1 cellular context compared by ENCODE assay signal in the genomic region with DNA sequence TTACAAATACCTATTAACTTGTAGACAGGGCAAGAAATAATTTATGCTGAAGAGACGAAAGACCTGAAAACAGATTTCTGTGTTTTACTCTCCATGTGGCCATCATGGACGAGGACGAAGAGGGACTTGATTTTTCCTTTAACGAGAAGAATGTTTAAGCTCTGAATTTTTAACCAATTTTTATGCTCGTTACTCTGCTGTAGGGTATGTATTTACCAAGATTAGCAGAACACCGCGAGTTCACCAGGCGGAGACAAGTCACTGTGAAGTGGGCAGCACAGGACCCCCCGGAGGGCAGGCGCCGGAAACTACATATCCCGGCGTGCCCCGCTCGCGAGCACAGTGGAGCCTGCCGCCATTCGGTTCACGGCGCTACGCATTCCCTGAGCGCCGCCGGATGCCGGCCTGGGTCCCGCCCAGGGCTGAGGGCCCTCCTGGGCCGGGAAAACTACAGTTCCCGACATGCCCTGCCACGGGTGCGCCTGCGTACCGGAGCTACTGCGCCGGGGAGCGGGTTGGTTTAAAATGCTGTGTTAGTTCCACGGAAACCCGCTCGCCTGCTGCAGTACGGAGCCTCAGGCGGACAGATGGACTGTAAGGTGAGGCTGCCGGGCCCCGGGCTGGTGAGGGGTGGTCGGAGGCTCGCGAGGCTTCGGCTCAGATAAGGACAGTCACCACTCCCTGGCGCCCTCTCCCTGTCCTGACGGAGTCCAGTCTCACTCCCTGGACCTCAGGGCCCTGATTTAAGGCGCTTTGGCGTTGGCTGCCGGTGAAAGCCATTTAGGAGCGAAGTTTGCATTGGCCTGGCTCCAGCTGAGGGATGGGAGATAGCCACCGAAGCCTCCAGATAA.
TF ChIP-seq lines count a peak whose summit lies in the region.

Gene CCDC150 (plus strand): TSS at position 536 of the 851 bp plus-strand sequence. CDS start 52 bp downstream, at position 588.

TF ChIP-seq in HepG2, 621 proteins besides CTCF, POLR2A, EP300 and RAD21 (continued from another document and continues in another):
- peak; percentile 47 for TF ChIP-seq ARID5B (CRISPR knock-in tag; IDR thresholded peaks at IDR 0.05)
- TF ChIP-seq TEAD2 (CRISPR knock-in tag; IDR thresholded peaks at IDR 0.05): no peak
- TF ChIP-seq ZNF225 (CRISPR knock-in tag; IDR thresholded peaks at IDR 0.05): peak; percentile 85
- TF ChIP-seq FOXA3 (CRISPR knock-in tag; IDR thresholded peaks at IDR 0.05): peak; percentile 58; the same call in 1 of the 2 replicates
- TF ChIP-seq ZNF644 (CRISPR knock-in tag; IDR thresholded peaks at IDR 0.05; ENCODE audit: low read depth): peak; percentile 52; the same call in 1 of the 2 replicates
- TF ChIP-seq FOXO4 (CRISPR knock-in tag; conservative IDR thresholded peaks at IDR 0.05): no peak
- no peak for TF ChIP-seq ZNF646 (CRISPR knock-in tag; IDR thresholded peaks at IDR 0.05)
- TF ChIP-seq ARNT2 (CRISPR knock-in tag; IDR thresholded peaks at IDR 0.05; ENCODE audit: low read depth): no peak
- peak; percentile 90 for TF ChIP-seq ZSCAN31 (CRISPR knock-in tag; IDR thresholded peaks at IDR 0.05; ENCODE audit: low read depth)
- no peak; the same call in 1 of the 2 replicates for TF ChIP-seq ZNF563 (CRISPR knock-in tag; IDR thresholded peaks at IDR 0.05)
- peak; percentile 70; the same call in 1 of the 2 replicates for TF ChIP-seq ZSCAN25 (CRISPR knock-in tag; IDR thresholded peaks at IDR 0.05)
- TF ChIP-seq NONO (IDR thresholded peaks at IDR 0.05): no peak
- peak; percentile 92 for TF ChIP-seq NONO (CRISPR knock-in tag; conservative IDR thresholded peaks at IDR 0.05)
- TF ChIP-seq ZFYVE20 (CRISPR knock-in tag; IDR thresholded peaks at IDR 0.05; ENCODE audit: borderline replicate concordance, low read depth): no peak
- peak; percentile 90 for TF ChIP-seq ZNF724P (CRISPR knock-in tag; IDR thresholded peaks at IDR 0.05; ENCODE audit: borderline replicate concordance)
- TF ChIP-seq HNRNPL (IDR thresholded peaks at IDR 0.05; ENCODE audit: low read depth, low read length): 0 out of 2 replicates have a peak, but pooled peaks have one; percentile 50
- no peak for TF ChIP-seq ZNF24 (IDR thresholded peaks at IDR 0.05)
- TF ChIP-seq CREM (IDR thresholded peaks at IDR 0.05): peak; percentile 98
- peak; percentile 67; the same call in 1 of the 2 replicates for TF ChIP-seq CREM (CRISPR knock-in tag; IDR thresholded peaks at IDR 0.05)
- TF ChIP-seq MTF2 (CRISPR knock-in tag; IDR thresholded peaks at IDR 0.05; ENCODE audit: borderline replicate concordance): no peak
- TF ChIP-seq, protein P1, sequence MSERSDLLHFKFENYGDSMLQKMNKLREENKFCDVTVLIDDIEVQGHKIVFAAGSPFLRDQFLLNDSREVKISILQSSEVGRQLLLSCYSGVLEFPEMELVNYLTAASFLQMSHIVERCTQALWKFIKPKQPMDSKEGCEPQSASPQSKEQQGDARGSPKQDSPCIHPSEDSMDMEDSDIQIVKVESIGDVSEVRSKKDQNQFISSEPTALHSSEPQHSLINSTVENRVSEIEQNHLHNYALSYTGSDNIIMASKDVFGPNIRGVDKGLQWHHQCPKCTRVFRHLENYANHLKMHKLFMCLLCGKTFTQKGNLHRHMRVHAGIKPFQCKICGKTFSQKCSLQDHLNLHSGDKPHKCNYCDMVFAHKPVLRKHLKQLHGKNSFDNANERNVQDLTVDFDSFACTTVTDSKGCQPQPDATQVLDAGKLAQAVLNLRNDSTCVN (CRISPR knock-in tag; IDR thresholded peaks at IDR 0.05; ENCODE audit: borderline replicate concordance): peak; percentile 71; the same call in 1 of the 2 replicates
- TF ChIP-seq, protein P2, sequence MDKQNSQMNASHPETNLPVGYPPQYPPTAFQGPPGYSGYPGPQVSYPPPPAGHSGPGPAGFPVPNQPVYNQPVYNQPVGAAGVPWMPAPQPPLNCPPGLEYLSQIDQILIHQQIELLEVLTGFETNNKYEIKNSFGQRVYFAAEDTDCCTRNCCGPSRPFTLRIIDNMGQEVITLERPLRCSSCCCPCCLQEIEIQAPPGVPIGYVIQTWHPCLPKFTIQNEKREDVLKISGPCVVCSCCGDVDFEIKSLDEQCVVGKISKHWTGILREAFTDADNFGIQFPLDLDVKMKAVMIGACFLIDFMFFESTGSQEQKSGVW (CRISPR knock-in tag; IDR thresholded peaks at IDR 0.05; ENCODE audit: borderline replicate concordance): no peak; the same call in 1 of the 2 replicates
- TF ChIP-seq, protein P3, sequence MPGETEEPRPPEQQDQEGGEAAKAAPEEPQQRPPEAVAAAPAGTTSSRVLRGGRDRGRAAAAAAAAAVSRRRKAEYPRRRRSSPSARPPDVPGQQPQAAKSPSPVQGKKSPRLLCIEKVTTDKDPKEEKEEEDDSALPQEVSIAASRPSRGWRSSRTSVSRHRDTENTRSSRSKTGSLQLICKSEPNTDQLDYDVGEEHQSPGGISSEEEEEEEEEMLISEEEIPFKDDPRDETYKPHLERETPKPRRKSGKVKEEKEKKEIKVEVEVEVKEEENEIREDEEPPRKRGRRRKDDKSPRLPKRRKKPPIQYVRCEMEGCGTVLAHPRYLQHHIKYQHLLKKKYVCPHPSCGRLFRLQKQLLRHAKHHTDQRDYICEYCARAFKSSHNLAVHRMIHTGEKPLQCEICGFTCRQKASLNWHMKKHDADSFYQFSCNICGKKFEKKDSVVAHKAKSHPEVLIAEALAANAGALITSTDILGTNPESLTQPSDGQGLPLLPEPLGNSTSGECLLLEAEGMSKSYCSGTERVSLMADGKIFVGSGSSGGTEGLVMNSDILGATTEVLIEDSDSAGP (CRISPR knock-in tag; IDR thresholded peaks at IDR 0.05; ENCODE audit: borderline replicate concordance): peak; percentile 94
- TF ChIP-seq ZNF124 (CRISPR knock-in tag; IDR thresholded peaks at IDR 0.05): peak; percentile 95
- no peak for TF ChIP-seq ZNF616 (CRISPR knock-in tag; IDR thresholded peaks at IDR 0.05; ENCODE audit: low read depth)
- TF ChIP-seq, protein P4, sequence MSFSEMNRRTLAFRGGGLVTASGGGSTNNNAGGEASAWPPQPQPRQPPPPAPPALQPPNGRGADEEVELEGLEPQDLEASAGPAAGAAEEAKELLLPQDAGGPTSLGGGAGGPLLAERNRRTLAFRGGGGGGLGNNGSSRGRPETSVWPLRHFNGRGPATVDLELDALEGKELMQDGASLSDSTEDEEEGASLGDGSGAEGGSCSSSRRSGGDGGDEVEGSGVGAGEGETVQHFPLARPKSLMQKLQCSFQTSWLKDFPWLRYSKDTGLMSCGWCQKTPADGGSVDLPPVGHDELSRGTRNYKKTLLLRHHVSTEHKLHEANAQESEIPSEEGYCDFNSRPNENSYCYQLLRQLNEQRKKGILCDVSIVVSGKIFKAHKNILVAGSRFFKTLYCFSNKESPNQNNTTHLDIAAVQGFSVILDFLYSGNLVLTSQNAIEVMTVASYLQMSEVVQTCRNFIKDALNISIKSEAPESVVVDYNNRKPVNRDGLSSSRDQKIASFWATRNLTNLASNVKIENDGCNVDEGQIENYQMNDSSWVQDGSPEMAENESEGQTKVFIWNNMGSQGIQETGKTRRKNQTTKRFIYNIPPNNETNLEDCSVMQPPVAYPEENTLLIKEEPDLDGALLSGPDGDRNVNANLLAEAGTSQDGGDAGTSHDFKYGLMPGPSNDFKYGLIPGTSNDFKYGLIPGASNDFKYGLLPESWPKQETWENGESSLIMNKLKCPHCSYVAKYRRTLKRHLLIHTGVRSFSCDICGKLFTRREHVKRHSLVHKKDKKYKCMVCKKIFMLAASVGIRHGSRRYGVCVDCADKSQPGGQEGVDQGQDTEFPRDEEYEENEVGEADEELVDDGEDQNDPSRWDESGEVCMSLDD (CRISPR knock-in tag; IDR thresholded peaks at IDR 0.05; ENCODE audit: borderline replicate concordance): no peak
- TF ChIP-seq FOXP1 (IDR thresholded peaks at IDR 0.05): no peak
- no peak for TF ChIP-seq FOXP1 (CRISPR knock-in tag; IDR thresholded peaks at IDR 0.05)
- no peak for TF ChIP-seq ZNF7 (CRISPR knock-in tag; IDR thresholded peaks at IDR 0.05)
- no peak; the same call in 1 of the 2 replicates for TF ChIP-seq ZNF775 (CRISPR knock-in tag; IDR thresholded peaks at IDR 0.05; ENCODE audit: borderline replicate concordance)
- TF ChIP-seq U2AF2 (IDR thresholded peaks at IDR 0.05; ENCODE audit: low read depth, low read length): no peak
- no peak for TF ChIP-seq HNRNPK (IDR thresholded peaks at IDR 0.05; ENCODE audit: low read depth, low read length, poor library complexity, severe bottlenecking)
- peak; percentile 97 for TF ChIP-seq HNF1B (CRISPR knock-in tag; IDR thresholded peaks at IDR 0.05)
- TF ChIP-seq ZFP41 (CRISPR knock-in tag; IDR thresholded peaks at IDR 0.05; ENCODE audit: borderline replicate concordance): 0 out of 2 replicates have a peak, but pooled peaks have one; percentile 68
- TF ChIP-seq SNRNP70 (IDR thresholded peaks at IDR 0.05; ENCODE audit: low read depth, low read length): no peak
